Comparison of ENCODE assay signal across 24 cellular contexts in genomic region chr3:193837347-193837827, GRCh38.
A peak's percentile ranks its signal among the peaks of the same experiment; 100 is the strongest.
DNase-seq lines count a peak whose midpoint lies in the region; ATAC-seq, FAIRE-seq and TF ChIP-seq lines count a peak whose summit lies in the region.
"Had no signal": no experiment of that assay in that cellular context is flagged by ENCODE, and none has a peak within 500 bp of the region (broad histone marks: within the 10 kb centered on the region; RNA-seq: fewer than 3 reads in every experiment).

No MANE protein-coding gene starts in this region.

- H3K36me3 ChIP-seq in DOHH2 (ENCODE audit: control insufficient read depth, low read length) (no peaks in the 10 kb centered on the region), H1 (ENCODE audit: control insufficient read depth in 2 of 4, insufficient read depth in 4 of 4, low read length in 3 of 4) (no peaks in the 10 kb centered on the region), esophagus squamous epithelium (no peaks in the 10 kb centered on the region)

- 97% methylated on average over 6 of the region's 6 CpGs; no CpG with 5 or more reads in 1 of the 2 experiments for WGBS in H1 (ENCODE audit: extremely low coverage in 1 of 2, insufficient coverage in 1 of 2, insufficient read length in 1 of 2, insufficient replicate concordance in 2 of 2, low coverage in 1 of 2, low lambda C conversion rate in 2 of 2, missing lambda C conversion rate in 1 of 2), 2 experiments
- 74 to 89% methylated on average over 5 to 6 of the region's 6 CpGs for WGBS in esophagus squamous epithelium, 2 donors

- H4K8ac ChIP-seq in H1 (ENCODE audit: extremely low read depth, insufficient read depth, low read length): no peak overlapping the region; the same call in 1 of the 2 replicates

- H2AFZ ChIP-seq in H1 (ENCODE audit: low read length): no peak overlapping the region

- no peaks in the 10 kb centered on the region for H3F3A ChIP-seq in DOHH2 (ENCODE audit: control insufficient read depth, insufficient read depth)

- H3K4me2 ChIP-seq in DOHH2 (ENCODE audit: low read length): peak overlapping the region; percentile 34; the same call in 1 of the 2 replicates
- H3K4me2 ChIP-seq in H1 (ENCODE audit: insufficient read depth in 1 of 2, low read depth in 2 of 2, low read length in 2 of 2): no peak overlapping the region

- CTCF ChIA-PET in H1 (lab: Charles Lee; ENCODE audit: partially characterized antibody): interaction anchor here (0.6 to 1.9 kb wide), 4 partner anchors 56 to 479 kb away, joined by 3 to 5 read pairs (median 4); no protein-coding TSS in a partner anchor

- H3K79me2 ChIP-seq in DOHH2 (ENCODE audit: control insufficient read depth, low read length) (no peaks in the 10 kb centered on the region), H1 (ENCODE audit: control insufficient read depth in 1 of 2, insufficient read depth in 2 of 2, low read length in 2 of 2) (no peaks in the 10 kb centered on the region)

- no peak for ATAC-seq in GM18873 (IDR thresholded peaks at IDR 0.05; ENCODE audit: low FRiP score, unreplicated experiment)

- no peak overlapping the region for H3K18ac ChIP-seq in H1 (ENCODE audit: extremely low read depth, low read length)

- no peak overlapping the region for H2BK20ac ChIP-seq in H1 (ENCODE audit: low read length)

- FAIRE-seq in H1 (lab: Jason Lieb, UNC) (no peak), urothelium cell line (lab: Jason Lieb, UNC) (no peak)
- FAIRE-seq: D721Med, GM19239, H54, HTR-8/SVneo, RCC 7860 had no signal

- H3K9ac ChIP-seq in H1 (replicated peaks in 1 of 4; ENCODE audit: extremely low read depth in 1 of 4, low read depth in 3 of 4, low read length in 3 of 4): no peak overlapping the region

- POLR2A ChIA-PET in H1 (lab: Charles Lee; ENCODE audit: partially characterized antibody): no interaction called here

- no peaks in the 10 kb centered on the region for H4K20me1 ChIP-seq in DOHH2 (ENCODE audit: control insufficient read depth, insufficient read depth, low read depth, low read length)
- no peaks in the 10 kb centered on the region for H4K20me1 ChIP-seq in H1 (replicated peaks in 1 of 2; ENCODE audit: control insufficient read depth in 1 of 2, insufficient read depth in 2 of 2, low read length in 2 of 2)

- no peak overlapping the region; the same call in 1 of the 2 replicates for H2BK12ac ChIP-seq in H1 (ENCODE audit: low read depth, low read length)

- no peak overlapping the region for H4K91ac ChIP-seq in H1 (replicated peaks; ENCODE audit: insufficient read length, low read length)

- H2BK5ac ChIP-seq in H1 (ENCODE audit: low read depth, low read length): no peak overlapping the region

- no peak overlapping the region for H4K5ac ChIP-seq in H1 (ENCODE audit: insufficient read length, low read depth, low read length)

- H3K14ac ChIP-seq in H1 (ENCODE audit: insufficient read length): no peak overlapping the region

- no peak overlapping the region for H3K56ac ChIP-seq in H1 (replicated peaks; ENCODE audit: insufficient read length, low read depth, low read length)

- peaks cover 47% of the 10 kb centered on the region for H3K4me1 ChIP-seq in DOHH2 (ENCODE audit: control insufficient read depth, low read length)
- peaks cover 0 to under 1% (median 0%) of the 10 kb centered on the region in 4 experiments; a peak in 3 of 7 replicates for H3K4me1 ChIP-seq in H1 (replicated peaks in 1 of 4; ENCODE audit: control insufficient read depth in 3 of 4, insufficient read depth in 4 of 4, low read length in 3 of 4)
- H3K4me1 ChIP-seq in esophagus squamous epithelium: peaks cover 6 to 70% (median 13%) of the 10 kb centered on the region in 3 donors

- TF ChIP-seq CTCF in DOHH2 (IDR thresholded peaks at IDR 0.05; ENCODE audit: low read depth, low read length, poor library complexity, severe bottlenecking): no peak
- no peak for TF ChIP-seq CTCF in H1 (IDR thresholded peaks at IDR 0.05; ENCODE audit: control extremely low read depth in 1 of 3, insufficient read depth in 1 of 3, low read depth in 1 of 3, low read length in 3 of 3)
- no peak for TF ChIP-seq CTCF in esophagus squamous epithelium (IDR thresholded peaks at IDR 0.05)

- peaks cover 2% of the 10 kb centered on the region; the same call in 1 of the 2 replicates for H3K9me3 ChIP-seq in DOHH2 (ENCODE audit: control insufficient read depth, insufficient read depth, low read length)
- H3K9me3 ChIP-seq in H1 (ENCODE audit: insufficient read depth in 2 of 2, low read depth in 1 of 2, low read length in 1 of 2): no peaks in the 10 kb centered on the region
- no peaks in the 10 kb centered on the region for H3K9me3 ChIP-seq in esophagus squamous epithelium

- 0 out of 2 replicates have a peak overlapping the region, but pooled peaks have one; percentile 18 for H2BK15ac ChIP-seq in H1 (ENCODE audit: low read length)

- H3K23ac ChIP-seq in H1 (ENCODE audit: insufficient read length): no peak overlapping the region

- H2BK120ac ChIP-seq in H1 (replicated peaks; ENCODE audit: low read depth, low read length): no peak overlapping the region

- no peak overlapping the region for H2AK5ac ChIP-seq in H1 (ENCODE audit: low read depth, low read length)

- TF ChIP-seq EP300 in H1 (IDR thresholded peaks at IDR 0.05; ENCODE audit: borderline replicate concordance in 1 of 2, low read depth in 2 of 2, low read length in 2 of 2): no peak

- peak overlapping the region; percentile 51 for H3K27ac ChIP-seq in DOHH2 (ENCODE audit: low read depth, low read length)
- H3K27ac ChIP-seq in H1 (ENCODE audit: low read depth, low read length): no peak overlapping the region
- peak overlapping the region; percentile 37 to 98 (median 80) for H3K27ac ChIP-seq in esophagus squamous epithelium
- peak overlapping the region in 8 of 21 experiments; percentile 7 to 69 (median 44) for H3K27ac ChIP-seq in skin epidermis

- no peaks in the 10 kb centered on the region for H3K27me3 ChIP-seq in DOHH2 (ENCODE audit: control insufficient read depth, low read length)
- no peaks in the 10 kb centered on the region; a peak in 3 of 7 replicates for H3K27me3 ChIP-seq in H1 (replicated peaks in 1 of 4; ENCODE audit: control insufficient read depth in 3 of 4, extremely low read depth in 1 of 4, insufficient read depth in 3 of 4, low read length in 3 of 4)
- peaks cover 0 to 3% (median 0%) of the 10 kb centered on the region in 4 donors for H3K27me3 ChIP-seq in esophagus squamous epithelium

- H3K79me1 ChIP-seq in H1 (ENCODE audit: low read depth, low read length): no peaks in the 10 kb centered on the region

- no peak overlapping the region for H3K4ac ChIP-seq in H1 (replicated peaks; ENCODE audit: insufficient read length, low read depth, low read length)

- DNase-seq in H1 (ENCODE audit: low read depth in 1 of 2, low spot score in 2 of 2) (no peak), esophagus squamous epithelium (lab: John Stamatoyannopoulos, UW) (no peak), urothelium cell line (ENCODE audit: low spot score) (no peak), SW480 (ENCODE audit: low spot score) (no peak), islet precursor cell (no peak)
- DNase-seq: DMS53, EL, GF-D8, MV-4-11, NCI-H1694 treated with DMSO at 0.1 percent for 48 hours, NCI-H2081 treated with DMSO at 0.1 percent for 48 hours, NCI-H2171 treated with DMSO at 0.1 percent for 48 hours, NCI-H524 treated with DMSO at 0.1 percent for 48 hours, NCI-H82, OCI-M1, Right ventricle myocardium superior had no signal

- TF ChIP-seq POLR2A in H1 (IDR thresholded peaks at IDR 0.05; ENCODE audit: control extremely low read depth in 1 of 2, low read depth in 2 of 2, low read length in 2 of 2) (no peak), esophagus squamous epithelium (IDR thresholded peaks at IDR 0.05) (no peak)

- intact Hi-C loops in esophagus squamous epithelium (cut with DNase I): no loop called here

- H3K9me2 ChIP-seq in DOHH2 (replicated peaks; ENCODE audit: control insufficient read depth, low read length): no peaks in the 10 kb centered on the region

- no peak for TF ChIP-seq RAD21 in H1 (IDR thresholded peaks at IDR 0.05 in 1 of 2, conservative IDR thresholded peaks at IDR 0.05 in 1 of 2; ENCODE audit: low read depth in 2 of 2, low read length in 2 of 2)

- no peak overlapping the region for H3K4me3 ChIP-seq in DOHH2 (ENCODE audit: low read length)
- no peak overlapping the region for H3K4me3 ChIP-seq in H1 (ENCODE audit: extremely low read depth in 1 of 4, insufficient read depth in 2 of 4, low read depth in 3 of 4, low read length in 4 of 4)
- peak overlapping the region; percentile 4 to 40 (median 28) for H3K4me3 ChIP-seq in esophagus squamous epithelium
- H3K4me3 ChIP-seq in skin epidermis: peak overlapping the region in 4 of 7 experiments; percentile 8 to 16 (median 11)

- no peaks in the 10 kb centered on the region for H3K23me2 ChIP-seq in H1 (ENCODE audit: low read depth, low read length)

TF ChIP-seq in H1, 55 proteins besides CTCF, POLR2A, EP300 and RAD21 (continues in another document):
- TF ChIP-seq CTBP2 (IDR thresholded peaks at IDR 0.05; ENCODE audit: borderline replicate concordance, insufficient read depth, insufficient read length, low read length) (no peak), MAX (IDR thresholded peaks at IDR 0.05) (no peak), KDM4A (IDR thresholded peaks at IDR 0.05; ENCODE audit: low read depth, low read length, severe bottlenecking) (no peak), POU5F1 (IDR thresholded peaks at IDR 0.05; ENCODE audit: low read depth, low read length) (no peak), NRF1 (IDR thresholded peaks at IDR 0.05; ENCODE audit: low read depth, low read length) (no peak), RFX5 (IDR thresholded peaks at IDR 0.05; ENCODE audit: borderline replicate concordance, low read depth, low read length) (no peak), SRF (IDR thresholded peaks at IDR 0.05; ENCODE audit: low read depth, low read length) (no peak), TCF12 (IDR thresholded peaks at IDR 0.05; ENCODE audit: low read depth, low read length) (no peak), CHD2 (IDR thresholded peaks at IDR 0.05; ENCODE audit: low read length) (no peak), EZH2 (IDR thresholded peaks at IDR 0.05; ENCODE audit: low read depth, low read length, severe bottlenecking) (no peak), SAP30 (IDR thresholded peaks at IDR 0.05; ENCODE audit: insufficient read depth, insufficient replicate concordance, low read length) (no peak), ASH2L (IDR thresholded peaks at IDR 0.05; ENCODE audit: low read length) (no peak), ZNF274 (IDR thresholded peaks at IDR 0.05; ENCODE audit: borderline replicate concordance, extremely low read depth, low read length) (no peak), YY1 (IDR thresholded peaks at IDR 0.05; ENCODE audit: low read depth, low read length) (no peak), MAFK (IDR thresholded peaks at IDR 0.05; ENCODE audit: low read depth, low read length) (no peak)

Comparison
In these comparisons a context has a peak if more than half of its experiments do, and no peak if none do; other contexts are left out.
1. H3K4me3 ChIP-seq: peak in esophagus squamous epithelium (4 of 4) and skin epidermis (4 of 7); none in DOHH2 (single experiment) and H1 (0 of 4).